ENCODE assay signal across 8 cellular contexts in genomic region chr1:73913025-73913424, GRCh38.
"Had no signal": no experiment of that assay in that cellular context is flagged by ENCODE, and none has a peak within 500 bp of the region (broad histone marks: within the 10 kb centered on the region; RNA-seq: fewer than 3 reads in every experiment).

No MANE protein-coding gene starts in this region.

- DNase-seq: GDM1, GF-D8 had no signal

- FAIRE-seq: G401.6, GM12878, GM12891, GM12892, GM18507, GM19239 had no signal

- H3K4me3 ChIP-seq: GM12878 had no signal

- ATAC-seq: GM12878 had no signal
